In genomic region chr2:169860149-169860548, GRCh38 we compare ENCODE assay signal across 20 cellular contexts.
"Had no signal": no experiment of that assay in that cellular context is flagged by ENCODE, and none has a peak within 500 bp of the region (broad histone marks: within the 10 kb centered on the region; RNA-seq: fewer than 3 reads in every experiment).

No MANE protein-coding gene starts in this region.

- H3K27ac ChIP-seq: SJSA1, SK-N-MC had no signal

- H3K9me3 ChIP-seq: SJSA1 had no signal

- H3K4me3 ChIP-seq: SJSA1, SK-N-MC had no signal

- H3K4me1 ChIP-seq: SJSA1 had no signal

- H3K27me3 ChIP-seq: SJSA1 had no signal

- DNase-seq: Kasumi-1, KG1, MM.1S, NCI-H1092 treated with DMSO at 0.1 percent for 48 hours, NCI-H1436, NCI-H187, NCI-H2029, NCI-H2081 treated with DMSO at 0.1 percent for 48 hours, NCI-H2171, NCI-H226, NCI-H446, NCI-H510A, NCI-H524 treated with DMSO at 0.1 percent for 48 hours, NCI-H69, NCI-H774, Right ventricle myocardium superior, RPMI8226, SIG-M5 had no signal
